In the genomic region with DNA sequence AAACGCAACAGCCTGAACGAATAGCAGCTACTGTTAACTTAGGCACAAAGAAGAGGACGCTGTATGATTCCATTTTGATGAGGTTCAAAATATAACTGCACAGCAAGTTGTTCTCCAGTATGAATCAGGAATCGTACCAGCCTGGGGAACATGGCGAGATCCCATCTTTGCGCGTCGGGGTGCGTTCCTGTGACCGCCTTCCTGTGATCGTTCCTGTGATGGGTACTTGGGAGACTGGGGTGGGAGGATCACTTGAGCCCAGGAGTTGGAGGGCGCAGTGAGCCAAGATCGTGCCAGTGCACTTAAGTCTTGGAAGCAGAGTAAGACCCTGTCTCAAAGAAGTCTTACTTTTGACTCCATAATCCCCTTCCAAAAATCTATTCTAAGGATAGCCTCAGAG, we compare ENCODE assay signal across 8 cellular contexts. TPM values are rescaled to one million over a fixed set of nuclear protein-coding genes. Genes with fewer than 3 reads are reported as not detected.
DNase-seq lines count a peak whose midpoint lies in the region; ATAC-seq, FAIRE-seq and TF ChIP-seq lines count a peak whose summit lies in the region.

No MANE protein-coding gene starts in this region.

- no peaks in the 10 kb centered on the region for H3K27me3 ChIP-seq in keratinocyte (ENCODE audit: control insufficient read depth, extremely low read depth, insufficient read depth, low read length)
- no peaks in the 10 kb centered on the region for H3K27me3 ChIP-seq in stomach
- no peaks in the 10 kb centered on the region for H3K27me3 ChIP-seq in prostate gland (replicated peaks; ENCODE audit: insufficient read depth)

- H3K36me3 Mint-ChIP-seq in activated naive CD4-positive, alpha-beta T cell treated with anti-CD3 and anti-CD28 coated beads for 36 hours (ENCODE audit: low read depth) = peaks cover 13% of the 10 kb centered on the region
- peaks cover 16 to 18% of the 10 kb centered on the region in 2 donors for H3K36me3 Mint-ChIP-seq in activated naive CD4-positive, alpha-beta T cell treated with anti-CD3 and anti-CD28 coated beads, Interleukin-2, amount 50 U/mL, for 72 hours
- H3K36me3 Mint-ChIP-seq in activated CD8-positive, alpha-beta T cell treated with anti-CD3 and anti-CD28 coated beads for 36 hours (ENCODE audit: low read depth) = peaks cover 19% of the 10 kb centered on the region

- no peak for TF ChIP-seq CTCF in activated CD8-positive, alpha-beta T cell treated with anti-CD3 and anti-CD28 coated beads for 36 hours (IDR thresholded peaks at IDR 0.05)
- TF ChIP-seq CTCF in keratinocyte (optimal IDR thresholded peaks at IDR 0.05 in 1 of 3, IDR thresholded peaks at IDR 0.05 in 1 of 3, conservative IDR thresholded peaks at IDR 0.05 in 1 of 3; ENCODE audit: extremely low read depth in 1 of 3, insufficient read depth in 2 of 3, low read length in 3 of 3) (no peak), stomach (IDR thresholded peaks at IDR 0.05) (no peak), prostate gland (IDR thresholded peaks at IDR 0.05) (no peak)

- no peak for FAIRE-seq in keratinocyte (lab: Jason Lieb, UNC)

- H3K9me1 ChIP-seq in keratinocyte (ENCODE audit: control insufficient read depth, extremely low read depth, insufficient read depth, low read length) = no peaks in the 10 kb centered on the region

- intact Hi-C loops in activated naive CD4-positive, alpha-beta T cell treated with anti-CD3 and anti-CD28 coated beads for 36 hours (cut with micrococcal nuclease) = loop anchor here (1.0 to 2.0 kb wide), 11 partner anchors 18 to 423 kb away; a partner anchor contains a TSS
- intact Hi-C loops in activated CD8-positive, alpha-beta T cell treated with anti-CD3 and anti-CD28 coated beads for 36 hours (cut with micrococcal nuclease) = no loop called here
- intact Hi-C loops in stomach (cut with DNase I; ENCODE audit: low total_unique reads) (no loop called here), prostate gland (cut with DNase I) (no loop called here)

- dilution Hi-C loops in keratinocyte (cut with MboI; ENCODE audit: extremely low pct_ligation_motif_present, low sequenced_read_pairs) = no loop called here

- WGBS in stomach, 5 donors = 82 to 89% (median 85%) methylated on average over 13 of the region's 13 CpGs
- 85% methylated on average over 13 of the region's 13 CpGs for WGBS in prostate gland

- CTCF ChIA-PET in activated naive CD4-positive, alpha-beta T cell treated with anti-CD3 and anti-CD28 coated beads for 36 hours (lab: Charles Lee) = interaction anchor here (1.1 to 1.3 kb wide), 3 partner anchors 11 to 220 kb away, joined by 3 to 7 read pairs (median 3); no protein-coding TSS in a partner anchor
- CTCF ChIA-PET in activated CD8-positive, alpha-beta T cell treated with anti-CD3 and anti-CD28 coated beads for 36 hours (lab: Charles Lee) = interaction anchor here (0.9 to 3.6 kb wide), 5 partner anchors 13 to 222 kb away, joined by 3 to 8 read pairs (median 4); no protein-coding TSS in a partner anchor

- TF ChIP-seq EP300 in stomach (IDR thresholded peaks at IDR 0.05) = no peak

- H3K27ac ChIP-seq in keratinocyte (ENCODE audit: control insufficient read depth, insufficient read depth, low read length) (no peak overlapping the region), stomach (peak overlapping the region in 2 of 5 donors; percentile 97), prostate gland (no peak overlapping the region)

- peak overlapping the region in 1 of 3 experiments; percentile 100 for H3K4me3 ChIP-seq in keratinocyte (ENCODE audit: control insufficient read depth in 2 of 3, extremely low read depth in 1 of 3, insufficient read depth in 2 of 3, low read depth in 1 of 3, low read length in 3 of 3)
- H3K4me3 ChIP-seq in stomach = peak overlapping the region; percentile 61 to 90 (median 79)
- H3K4me3 ChIP-seq in prostate gland = no peak overlapping the region

- TF ChIP-seq POLR2A in stomach (IDR thresholded peaks at IDR 0.05) (no peak), prostate gland (IDR thresholded peaks at IDR 0.05) (no peak)

- peaks cover 13% of the 10 kb centered on the region for H4K20me1 ChIP-seq in keratinocyte (ENCODE audit: control insufficient read depth, extremely low read depth, insufficient read depth, low read length)

- H3K4me1 Mint-ChIP-seq in activated naive CD4-positive, alpha-beta T cell treated with anti-CD3 and anti-CD28 coated beads for 36 hours (ENCODE audit: low read depth) = peaks cover 33% of the 10 kb centered on the region
- H3K4me1 Mint-ChIP-seq in activated CD8-positive, alpha-beta T cell treated with anti-CD3 and anti-CD28 coated beads for 36 hours (ENCODE audit: low read depth) = peaks cover 28% of the 10 kb centered on the region

- peaks cover 40% of the 10 kb centered on the region for H3K79me2 ChIP-seq in keratinocyte (ENCODE audit: control insufficient read depth, insufficient read depth, low read length)

- no peaks in the 10 kb centered on the region for H3K9me3 Mint-ChIP-seq in activated naive CD4-positive, alpha-beta T cell treated with anti-CD3 and anti-CD28 coated beads for 36 hours
- H3K9me3 Mint-ChIP-seq in activated naive CD4-positive, alpha-beta T cell treated with anti-CD3 and anti-CD28 coated beads, Interleukin-2, amount 50 U/mL, for 72 hours = no peaks in the 10 kb centered on the region
- no peaks in the 10 kb centered on the region for H3K9me3 Mint-ChIP-seq in activated CD8-positive, alpha-beta T cell treated with anti-CD3 and anti-CD28 coated beads for 36 hours

- H3K4me3 Mint-ChIP-seq in activated naive CD4-positive, alpha-beta T cell treated with anti-CD3 and anti-CD28 coated beads for 36 hours = peak overlapping the region; percentile 94
- H3K4me3 Mint-ChIP-seq in activated CD8-positive, alpha-beta T cell treated with anti-CD3 and anti-CD28 coated beads for 36 hours = peak overlapping the region; percentile 85

- peak overlapping the region; percentile 87 for H3K4me2 ChIP-seq in keratinocyte (ENCODE audit: control insufficient read depth, extremely low read depth, insufficient read depth, low read depth, low read length)

- POLR2A ChIA-PET in activated CD8-positive, alpha-beta T cell treated with anti-CD3 and anti-CD28 coated beads for 36 hours (lab: Charles Lee) = interaction anchor here (1.0 to 2.0 kb wide), 9 partner anchors 9 to 135 kb away, joined by 3 to 12 read pairs (median 5); a partner anchor contains a TSS

- H2AFZ ChIP-seq in keratinocyte (ENCODE audit: control insufficient read depth, low read length) = peak overlapping the region; percentile 85

- H3K36me3 ChIP-seq in keratinocyte (ENCODE audit: control insufficient read depth in 2 of 2, extremely low read depth in 1 of 2, insufficient read depth in 2 of 2, low read length in 2 of 2) (no peaks in the 10 kb centered on the region), stomach (no peaks in the 10 kb centered on the region), prostate gland (no peaks in the 10 kb centered on the region)

- no peak overlapping the region for H3K9ac ChIP-seq in keratinocyte (ENCODE audit: control insufficient read depth, extremely low read depth, insufficient read depth, low read length)

- no peaks in the 10 kb centered on the region for H3K27me3 Mint-ChIP-seq in activated naive CD4-positive, alpha-beta T cell treated with anti-CD3 and anti-CD28 coated beads for 36 hours (ENCODE audit: low read depth)
- H3K27me3 Mint-ChIP-seq in activated CD8-positive, alpha-beta T cell treated with anti-CD3 and anti-CD28 coated beads for 36 hours = peaks cover 3% of the 10 kb centered on the region

- no peaks in the 10 kb centered on the region for H3K9me3 ChIP-seq in keratinocyte (ENCODE audit: control insufficient read depth, low read depth, low read length)
- H3K9me3 ChIP-seq in stomach = no peaks in the 10 kb centered on the region
- no peaks in the 10 kb centered on the region for H3K9me3 ChIP-seq in prostate gland

- no peak for DNase-seq in activated naive CD4-positive, alpha-beta T cell treated with anti-CD3 and anti-CD28 coated beads for 36 hours
- no peak for DNase-seq in activated naive CD4-positive, alpha-beta T cell treated with anti-CD3 and anti-CD28 coated beads, Interleukin-2, amount 50 U/mL, for 72 hours (ENCODE audit: low spot score in 2 of 2)
- DNase-seq in activated CD8-positive, alpha-beta T cell treated with anti-CD3 and anti-CD28 coated beads for 36 hours = no peak
- DNase-seq in keratinocyte (ENCODE audit: low read depth, low spot score) (no peak), stomach (no peak), prostate gland (ENCODE audit: low spot score) (no peak)

- H3K4me1 ChIP-seq in keratinocyte (ENCODE audit: control insufficient read depth, extremely low read depth, insufficient read depth, low read length) = peaks cover 22% of the 10 kb centered on the region
- H3K4me1 ChIP-seq in stomach = peaks cover 18 to 39% (median 36%) of the 10 kb centered on the region in 4 donors
- no peaks in the 10 kb centered on the region for H3K4me1 ChIP-seq in prostate gland (replicated peaks)

- no peak for ATAC-seq in activated naive CD4-positive, alpha-beta T cell treated with anti-CD3 and anti-CD28 coated beads, Interleukin-2, amount 50 U/mL, for 72 hours
- ATAC-seq in activated CD8-positive, alpha-beta T cell treated with anti-CD3 and anti-CD28 coated beads for 36 hours = no peak
- ATAC-seq in GM19023 (IDR thresholded peaks at IDR 0.05; ENCODE audit: unreplicated experiment) = no peak
- ATAC-seq in GM21619 (IDR thresholded peaks at IDR 0.05; ENCODE audit: unreplicated experiment) = no peak

- no peak overlapping the region for H3K27ac Mint-ChIP-seq in activated naive CD4-positive, alpha-beta T cell treated with anti-CD3 and anti-CD28 coated beads for 36 hours
- peak overlapping the region in 1 of 2 donors; percentile 100 for H3K27ac Mint-ChIP-seq in activated naive CD4-positive, alpha-beta T cell treated with anti-CD3 and anti-CD28 coated beads, Interleukin-2, amount 50 U/mL, for 72 hours
- H3K27ac Mint-ChIP-seq in activated CD8-positive, alpha-beta T cell treated with anti-CD3 and anti-CD28 coated beads for 36 hours = peak overlapping the region; percentile 99

RNA-seq across cellular contexts. Expression of a gene that starts 1.0 kb away (rescaled TPM):
- 10 to 100 TPM; 61.1 to 63.2 TPM for total RNA-seq in activated naive CD4-positive, alpha-beta T cell treated with anti-CD3 and anti-CD28 coated beads for 36 hours
- total RNA-seq in activated naive CD4-positive, alpha-beta T cell treated with anti-CD3 and anti-CD28 coated beads, Interleukin-2, amount 50 U/mL, for 72 hours = 10 to 100 TPM; 70.8 to 80.5 TPM
- total RNA-seq in activated CD8-positive, alpha-beta T cell treated with anti-CD3 and anti-CD28 coated beads for 36 hours = 10 to 100 TPM; 71.4 to 74.6 TPM
- 25.4 to 44.5 TPM (median 26.5 TPM) in 3 replicates for polyA plus RNA-seq in keratinocyte
- polyA plus RNA-seq in keratinocyte (2011; ENCODE audit: low read depth) = 35.5 TPM
- polyA plus RNA-seq in keratinocyte (2011; cell fraction: cytosol; rRNA removed) = 12.5 and 26.0 TPM in 2 replicates
- polyA plus RNA-seq in keratinocyte (2011; cell fraction: nucleus; rRNA removed) = 33.1 and 38.9 TPM in 2 replicates
- polyA plus RNA-seq in keratinocyte (2012; ENCODE audit: low replicate concordance) = 16.6 and 19.4 TPM in 2 replicates
- polyA minus RNA-seq in keratinocyte = 21.3 to 73.0 TPM (median 38.2 TPM) in 3 replicates
- polyA minus RNA-seq in keratinocyte (2011; cell fraction: cytosol; rRNA and poly(A)+ RNA removed) = 15.3 TPM
- polyA minus RNA-seq in keratinocyte (2011; cell fraction: nucleus; rRNA and poly(A)+ RNA removed) = 33.6 and 90.4 TPM in 2 replicates
- total RNA-seq in stomach = 10 to 100 TPM; 11.7 to 99.9 (median 35.3) TPM
- 10 to 100 TPM in 1 of 3 donors, 1 to 10 TPM in 2; 7.9 to 12.0 (median 8.6) TPM for polyA plus RNA-seq in stomach
- 10 to 100 TPM; 25.4 to 41.9 TPM for total RNA-seq in prostate gland

RNA-seq across cellular contexts. Expression of a gene that starts 46.0 kb away (rescaled TPM):
- total RNA-seq in activated naive CD4-positive, alpha-beta T cell treated with anti-CD3 and anti-CD28 coated beads for 36 hours = 10 to 100 TPM; 67.6 to 70.8 TPM
- total RNA-seq in activated naive CD4-positive, alpha-beta T cell treated with anti-CD3 and anti-CD28 coated beads, Interleukin-2, amount 50 U/mL, for 72 hours = 10 to 100 TPM; 61.2 to 72.9 TPM
- 10 to 100 TPM; 72.5 to 75.0 TPM for total RNA-seq in activated CD8-positive, alpha-beta T cell treated with anti-CD3 and anti-CD28 coated beads for 36 hours
- polyA plus RNA-seq in keratinocyte (8.3 to 27.3 TPM (median 15.3 TPM) in 3 replicates), stomach (10 to 100 TPM in 1 of 3 donors, 1 to 10 TPM in 2; 6.3 to 10.5 (median 7.9) TPM)
- 10.6 TPM for polyA plus RNA-seq in keratinocyte (2011; ENCODE audit: low read depth)
- polyA plus RNA-seq in keratinocyte (2011; cell fraction: cytosol; rRNA removed) = 12.4 and 21.3 TPM in 2 replicates
- 7.9 and 9.1 TPM in 2 replicates for polyA plus RNA-seq in keratinocyte (2011; cell fraction: nucleus; rRNA removed)
- polyA plus RNA-seq in keratinocyte (2012; ENCODE audit: low replicate concordance) = 21.3 and 23.1 TPM in 2 replicates
- polyA minus RNA-seq in keratinocyte = 12.6 to 19.3 TPM (median 15.6 TPM) in 3 replicates
- 10.4 TPM for polyA minus RNA-seq in keratinocyte (2011; cell fraction: cytosol; rRNA and poly(A)+ RNA removed)
- 2.3 and 4.0 TPM in 2 replicates for polyA minus RNA-seq in keratinocyte (2011; cell fraction: nucleus; rRNA and poly(A)+ RNA removed)
- total RNA-seq in stomach (10 to 100 TPM in 2 of 5 donors, 1 to 10 TPM in 3; 3.5 to 20.1 (median 8.7) TPM), prostate gland (10 to 100 TPM; 16.0 to 33.3 TPM)

Comparison
In these comparisons a context has a peak if more than half of its experiments do, and no peak if none do; other contexts are left out.
1. H3K4me3 ChIP-seq: peak in stomach (4 of 4); none in prostate gland (0 of 2).